In the genomic region with DNA sequence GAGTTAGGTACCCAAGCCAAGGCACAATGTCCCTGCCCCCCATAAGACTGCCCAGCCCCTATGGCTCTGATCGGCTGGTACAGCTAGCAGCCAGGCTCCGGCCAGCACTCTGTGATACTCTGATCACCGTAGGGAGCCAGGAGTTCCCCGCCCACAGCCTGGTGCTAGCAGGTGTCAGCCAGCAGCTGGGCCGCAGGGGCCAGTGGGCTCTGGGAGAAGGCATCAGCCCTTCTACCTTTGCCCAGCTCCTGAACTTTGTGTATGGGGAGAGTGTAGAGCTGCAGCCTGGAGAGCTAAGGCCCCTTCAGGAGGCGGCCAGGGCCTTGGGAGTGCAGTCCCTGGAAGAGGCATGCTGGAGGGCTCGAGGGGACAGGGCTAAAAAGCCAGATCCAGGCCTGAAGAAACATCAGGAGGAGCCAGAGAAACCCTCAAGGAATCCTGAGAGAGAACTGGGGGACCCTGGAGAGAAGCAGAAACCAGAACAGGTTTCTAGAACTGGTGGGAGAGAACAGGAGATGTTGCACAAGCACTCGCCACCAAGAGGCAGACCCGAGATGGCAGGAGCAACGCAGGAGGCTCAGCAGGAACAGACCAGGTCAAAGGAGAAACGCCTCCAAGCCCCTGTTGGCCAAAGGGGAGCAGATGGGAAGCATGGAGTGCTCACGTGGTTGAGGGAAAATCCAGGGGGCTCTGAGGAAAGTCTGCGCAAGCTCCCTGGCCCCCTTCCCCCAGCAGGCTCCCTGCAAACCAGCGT, we compare ENCODE assay signal across 1 cellular context.
TF ChIP-seq lines count a peak whose summit lies in the region.

No MANE protein-coding gene starts in this region.

TF ChIP-seq in GM23338, 12 proteins besides CTCF, POLR2A, EP300 and RAD21:
- no peak for TF ChIP-seq NANOG (IDR thresholded peaks at IDR 0.05; ENCODE audit: borderline replicate concordance)
